ENCODE assay signal across 16 cellular contexts in genomic region chr4:968221-968620, GRCh38. TPM values are rescaled to one million over a fixed set of nuclear protein-coding genes. Genes with fewer than 3 reads are reported as not detected.
"Had no signal": no experiment of that assay in that cellular context is flagged by ENCODE, and none has a peak within 500 bp of the region (broad histone marks: within the 10 kb centered on the region; RNA-seq: fewer than 3 reads in every experiment).

No MANE protein-coding gene starts in this region.

- H3K36me3 Mint-ChIP-seq: brain had no signal

- H3K4me3 Mint-ChIP-seq: activated naive CD8-positive, alpha-beta T cell treated with anti-CD3 and anti-CD28 coated beads, Interleukin-2, amount 10 ng/mL, durations not matched to agents 7 days and 5 days; activated T-helper 1 cell treated with anti-CD3 and anti-CD28 coated beads, Interleukin-12 subunit alpha, Interleukin-12 subunit beta, Interleukin-2, Interleukin-4 antibody, amounts not matched to agents 30 ng/mL and 10 ng/mL and 1 ng/mL, durations not matched to agents 14 hours and 24 hours and 36 hours; brain; stimulated activated naive CD8-positive, alpha-beta T cell treated with anti-CD3 and anti-CD28 coated beads, Interleukin-15, Interleukin-2, amounts not matched to agents 100 ng/mL and 50 ng/mL, for 24 hours had no signal

- H3K27ac ChIP-seq: coronary artery, foreskin keratinocyte, right lobe of liver, suprapubic skin had no signal

- H3K27me3 Mint-ChIP-seq: activated naive CD8-positive, alpha-beta T cell treated with anti-CD3 and anti-CD28 coated beads, Interleukin-2, amount 10 ng/mL, durations not matched to agents 7 days and 5 days; brain; naive thymus-derived CD4-positive, alpha-beta T cell; stimulated activated naive CD8-positive, alpha-beta T cell treated with anti-CD3 and anti-CD28 coated beads, Interleukin-15, Interleukin-2, amounts not matched to agents 100 ng/mL and 50 ng/mL, for 24 hours had no signal

- H3K4me1 ChIP-seq: foreskin keratinocyte had no signal

- H3K4me3 ChIP-seq: coronary artery, mucosa of descending colon, right lobe of liver, smooth muscle cell, suprapubic skin had no signal

- ATAC-seq: foreskin keratinocyte; left lobe of liver; mucosa of descending colon; naive thymus-derived CD4-positive, alpha-beta T cell; right lobe of liver had no signal

- H3K9me3 ChIP-seq: mucosa of descending colon, right lobe of liver, suprapubic skin had no signal

- H3K27ac Mint-ChIP-seq: activated naive CD8-positive, alpha-beta T cell treated with anti-CD3 and anti-CD28 coated beads, Interleukin-2, amount 10 ng/mL, durations not matched to agents 7 days and 5 days; activated T-helper 1 cell treated with anti-CD3 and anti-CD28 coated beads, Interleukin-12 subunit alpha, Interleukin-12 subunit beta, Interleukin-2, Interleukin-4 antibody, amounts not matched to agents 30 ng/mL and 10 ng/mL and 1 ng/mL, durations not matched to agents 14 hours and 24 hours and 36 hours; brain; naive thymus-derived CD4-positive, alpha-beta T cell; stimulated activated naive CD8-positive, alpha-beta T cell treated with anti-CD3 and anti-CD28 coated beads, Interleukin-15, Interleukin-2, amounts not matched to agents 100 ng/mL and 50 ng/mL, for 24 hours had no signal

- H3K27me3 ChIP-seq: right lobe of liver, suprapubic skin had no signal

- H3K9me3 Mint-ChIP-seq: activated naive CD8-positive, alpha-beta T cell treated with anti-CD3 and anti-CD28 coated beads, Interleukin-2, amount 10 ng/mL, durations not matched to agents 7 days and 5 days; activated T-helper 1 cell treated with anti-CD3 and anti-CD28 coated beads, Interleukin-12 subunit alpha, Interleukin-12 subunit beta, Interleukin-2, Interleukin-4 antibody, amounts not matched to agents 30 ng/mL and 10 ng/mL and 1 ng/mL, durations not matched to agents 14 hours and 24 hours and 36 hours; brain; naive thymus-derived CD4-positive, alpha-beta T cell; stimulated activated naive CD8-positive, alpha-beta T cell treated with anti-CD3 and anti-CD28 coated beads, Interleukin-15, Interleukin-2, amounts not matched to agents 100 ng/mL and 50 ng/mL, for 24 hours had no signal

- H3K36me3 ChIP-seq: right lobe of liver had no signal

- DNase-seq: activated CD4-positive, alpha-beta T cell treated with anti-CD3 and anti-CD28 coated beads, Interleukin-2, amount 50 U/mL, for 1 hour; activated naive CD8-positive, alpha-beta T cell treated with anti-CD3 and anti-CD28 coated beads, Interleukin-2, amount 10 ng/mL, durations not matched to agents 7 days and 5 days; central memory CD4-positive, alpha-beta T cell; foreskin keratinocyte; mucosa of descending colon; naive thymus-derived CD4-positive, alpha-beta T cell; trophoblast cell had no signal

RNA-seq across cellular contexts. Expression of gene SLC26A1, which starts 25.0 kb away (rescaled TPM):
- total RNA-seq: activated CD8-positive, alpha-beta memory T cell treated with anti-CD3 and anti-CD28 coated beads for 36 hours; foreskin keratinocyte had no signal
